ENCODE assay signal across 8 cellular contexts in the genomic region with DNA sequence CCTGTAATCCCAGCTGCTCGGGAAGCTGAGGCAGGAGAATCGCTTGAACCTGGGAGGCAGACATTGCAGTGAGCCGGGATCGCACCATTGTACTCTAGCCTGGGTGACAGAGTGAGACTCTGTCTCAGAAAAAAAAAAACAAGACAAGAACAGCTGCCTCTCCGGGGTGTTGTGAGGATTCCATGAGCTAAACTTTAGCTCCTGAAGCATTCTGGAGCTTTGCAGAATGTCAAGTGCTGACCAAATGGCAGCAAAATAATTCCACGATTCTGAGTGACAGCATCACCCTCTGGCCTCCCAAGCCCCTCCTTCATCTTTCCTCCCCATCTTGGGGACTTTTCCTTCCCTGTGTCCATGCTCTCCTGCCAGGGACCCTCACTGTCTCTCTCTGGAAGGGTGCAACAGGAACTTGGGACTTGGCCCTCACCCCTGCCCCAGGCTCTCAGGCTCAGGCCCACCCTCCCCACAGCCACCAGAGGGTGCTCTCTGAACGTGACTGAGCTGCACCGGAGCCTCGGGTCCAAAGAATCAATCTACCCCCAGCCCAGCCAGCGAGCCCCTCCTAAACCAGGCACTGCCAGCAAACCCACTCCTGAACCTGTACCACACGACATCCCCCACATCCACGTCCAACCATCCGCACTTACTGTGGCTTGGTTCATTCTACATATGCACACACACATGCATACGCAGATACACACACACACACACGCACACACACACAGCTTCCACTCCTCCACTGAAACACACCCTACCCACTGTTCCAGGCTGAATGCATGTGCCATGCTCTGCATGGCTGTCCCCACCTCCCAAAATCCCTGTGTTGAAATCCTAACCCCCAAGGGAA. TPM values are rescaled to one million over a fixed set of nuclear protein-coding genes. Genes with fewer than 3 reads are reported as not detected.
DNase-seq lines count a peak whose midpoint lies in the region; ATAC-seq, FAIRE-seq and TF ChIP-seq lines count a peak whose summit lies in the region.

No MANE protein-coding gene starts in this region.

- no peaks in the 10 kb centered on the region for H3K27me3 Mint-ChIP-seq in activated CD8-positive, alpha-beta T cell treated with anti-CD3 and anti-CD28 coated beads, Interleukin-2, amount 10 ng/mL, durations not matched to agents 7 days and 5 days (ENCODE audit: low read depth)

- no peaks in the 10 kb centered on the region for H3K9me1 ChIP-seq in endothelial cell of umbilical vein (replicated peaks; ENCODE audit: control insufficient read depth, extremely low read depth, insufficient read depth, low read length)

- H3K9me3 Mint-ChIP-seq in activated CD8-positive, alpha-beta T cell treated with anti-CD3 and anti-CD28 coated beads, Interleukin-2, amount 10 ng/mL, durations not matched to agents 7 days and 5 days (ENCODE audit: insufficient read depth), result no peaks in the 10 kb centered on the region

- peak overlapping the region; percentile 0 for H2AFZ ChIP-seq in endothelial cell of umbilical vein (ENCODE audit: low read depth, low read length)
- peak overlapping the region; percentile 91 for H2AFZ ChIP-seq in osteoblast (ENCODE audit: low read length)

- peak; percentile 68 for ATAC-seq in activated CD8-positive, alpha-beta T cell treated with anti-CD3 and anti-CD28 coated beads, Interleukin-2, amount 10 ng/mL, durations not matched to agents 7 days and 5 days
- ATAC-seq in HG03097 (IDR thresholded peaks at IDR 0.05; ENCODE audit: low FRiP score, unreplicated experiment) (no peak), HG02610 (IDR thresholded peaks at IDR 0.05; ENCODE audit: unreplicated experiment) (no peak)

- no TSS peak for BruUV-seq in endothelial cell of umbilical vein (replicated peaks; lab: Mats Ljungman, UMichigan)

- H3K27ac ChIP-seq in endothelial cell of umbilical vein (ENCODE audit: insufficient read depth, low read depth, low read length), result peak overlapping the region; percentile 80
- peak overlapping the region; percentile 70 for H3K27ac ChIP-seq in osteoblast (ENCODE audit: low read depth, low read length)

- TF ChIP-seq CTCF in LNCaP clone FGC (IDR thresholded peaks at IDR 0.05; ENCODE audit: control insufficient read depth, extremely low read depth, insufficient read depth) (peak; percentile 77), endothelial cell of umbilical vein (IDR thresholded peaks at IDR 0.05; ENCODE audit: extremely low read depth in 1 of 2, insufficient read depth in 1 of 2, low read depth in 1 of 2, low read length in 2 of 2) (peak; percentile 66 to 93), osteoblast (IDR thresholded peaks at IDR 0.05; ENCODE audit: extremely low read depth, low read depth, low read length) (peak; percentile 65)

- peak overlapping the region; percentile 44 for H3K9ac ChIP-seq in endothelial cell of umbilical vein (replicated peaks; ENCODE audit: extremely low read depth, insufficient read depth, low read length)

- DNase-seq in EL (peak; percentile 23), LNCaP clone FGC (ENCODE audit: low read depth) (no peak), endothelial cell of umbilical vein (ENCODE audit: low read depth, low spot score) (peak; percentile 49), osteoblast (ENCODE audit: insufficient read length, low spot score, missing footprints) (peak; percentile 95), ureter (ENCODE audit: low spot score) (no peak)
- peak; percentile 73 for DNase-seq in activated CD8-positive, alpha-beta T cell treated with anti-CD3 and anti-CD28 coated beads, Interleukin-2, amount 10 ng/mL, durations not matched to agents 7 days and 5 days

- CTCF ChIA-PET in activated CD8-positive, alpha-beta T cell treated with anti-CD3 and anti-CD28 coated beads, Interleukin-2, amount 10 ng/mL, durations not matched to agents 7 days and 5 days (lab: Charles Lee), result interaction anchor here (0.6 to 5.7 kb wide), 21 partner anchors 13 to 299 kb away, joined by 3 to 107 read pairs (median 5); partner anchors contain the start of gene ACOT7
- CTCF ChIA-PET in endothelial cell of umbilical vein (lab: Charles Lee), result interaction anchor here (0.6 to 3.7 kb wide), 25 partner anchors 11 to 870 kb away, joined by 3 to 68 read pairs (median 5); partner anchors contain the start of genes ACOT7, ESPN and RNF207

- H3K79me2 ChIP-seq in endothelial cell of umbilical vein (ENCODE audit: control insufficient read depth, insufficient read depth, low read length) (no peaks in the 10 kb centered on the region), osteoblast (ENCODE audit: insufficient read depth, low read length) (peaks cover 16% of the 10 kb centered on the region)

- intact Hi-C loops in endothelial cell of umbilical vein (cut with micrococcal nuclease), result loop anchor here (1.0 to 10.0 kb wide), 6 partner anchors 11 to 233 kb away; partner anchors contain the start of gene ACOT7

- peak; percentile 59 for FAIRE-seq in endothelial cell of umbilical vein (lab: Jason Lieb, UNC)

- POLR2A ChIA-PET in activated CD8-positive, alpha-beta T cell treated with anti-CD3 and anti-CD28 coated beads, Interleukin-2, amount 10 ng/mL, durations not matched to agents 7 days and 5 days (lab: Charles Lee), result interaction anchor here (1.3 to 3.9 kb wide), 4 partner anchors 11 to 49 kb away, joined by 5 to 48 read pairs (median 10); partner anchors contain the start of gene ACOT7
- POLR2A ChIA-PET in endothelial cell of umbilical vein (lab: Charles Lee), result no interaction called here

- H4K20me1 ChIP-seq in endothelial cell of umbilical vein (replicated peaks; ENCODE audit: control insufficient read depth, extremely low read depth, insufficient read depth, low read length), result no peaks in the 10 kb centered on the region
- peaks cover 9% of the 10 kb centered on the region for H4K20me1 ChIP-seq in osteoblast (ENCODE audit: insufficient read depth, low read length)

- H3K36me3 Mint-ChIP-seq in activated CD8-positive, alpha-beta T cell treated with anti-CD3 and anti-CD28 coated beads, Interleukin-2, amount 10 ng/mL, durations not matched to agents 7 days and 5 days (ENCODE audit: low read depth), result peaks cover 9% of the 10 kb centered on the region

- peak overlapping the region; percentile 48 for H3K4me3 Mint-ChIP-seq in activated CD8-positive, alpha-beta T cell treated with anti-CD3 and anti-CD28 coated beads, Interleukin-2, amount 10 ng/mL, durations not matched to agents 7 days and 5 days

- H3K9me3 ChIP-seq in endothelial cell of umbilical vein (replicated peaks; ENCODE audit: control insufficient read depth, insufficient read depth, low read length) (no peaks in the 10 kb centered on the region), osteoblast (ENCODE audit: low read depth, low read length) (no peaks in the 10 kb centered on the region)

- H3K36me3 ChIP-seq in endothelial cell of umbilical vein (ENCODE audit: control insufficient read depth in 2 of 2, extremely low read depth in 1 of 2, insufficient read depth in 2 of 2, low read length in 2 of 2), result no peaks in the 10 kb centered on the region
- peaks cover 5% of the 10 kb centered on the region for H3K36me3 ChIP-seq in osteoblast (ENCODE audit: insufficient read depth, low read length)

- peak overlapping the region; percentile 88 for H3K27ac Mint-ChIP-seq in activated CD8-positive, alpha-beta T cell treated with anti-CD3 and anti-CD28 coated beads, Interleukin-2, amount 10 ng/mL, durations not matched to agents 7 days and 5 days

- no peak for TF ChIP-seq POLR2A in endothelial cell of umbilical vein (IDR thresholded peaks at IDR 0.05; ENCODE audit: low read depth, low read length)

- dilution Hi-C loops in endothelial cell of umbilical vein (cut with MboI; ENCODE audit: extremely low pct_ligation_motif_present, low sequenced_read_pairs), result no loop called here

- peaks cover 34% of the 10 kb centered on the region for H3K4me1 Mint-ChIP-seq in activated CD8-positive, alpha-beta T cell treated with anti-CD3 and anti-CD28 coated beads, Interleukin-2, amount 10 ng/mL, durations not matched to agents 7 days and 5 days (ENCODE audit: low read depth)

- peak overlapping the region; percentile 1 for H3K4me2 ChIP-seq in endothelial cell of umbilical vein (ENCODE audit: insufficient read depth, low read length)
- peak overlapping the region; percentile 41 for H3K4me2 ChIP-seq in osteoblast (ENCODE audit: insufficient read depth, low read length)

- peaks cover 11% of the 10 kb centered on the region for H3K4me1 ChIP-seq in endothelial cell of umbilical vein (ENCODE audit: control insufficient read depth, extremely low read depth, insufficient read depth, low read length)
- peaks cover 12% of the 10 kb centered on the region for H3K4me1 ChIP-seq in osteoblast (ENCODE audit: insufficient read depth, low read length)

- no peak overlapping the region for H3K4me3 ChIP-seq in LNCaP clone FGC (ENCODE audit: low read depth, low read length)
- H3K4me3 ChIP-seq in endothelial cell of umbilical vein (replicated peaks in 1 of 3; ENCODE audit: insufficient read depth in 1 of 3, low read depth in 1 of 3, low read length in 3 of 3), result no peak overlapping the region
- H3K4me3 ChIP-seq in osteoblast (ENCODE audit: insufficient read depth, low read length), result peak overlapping the region; percentile 4

- H3K27me3 ChIP-seq in endothelial cell of umbilical vein (ENCODE audit: control insufficient read depth in 2 of 2, insufficient read depth in 2 of 2, low read length in 2 of 2) (no peaks in the 10 kb centered on the region), osteoblast (ENCODE audit: insufficient read depth, low read length) (no peaks in the 10 kb centered on the region)

TF ChIP-seq in endothelial cell of umbilical vein, 7 proteins besides CTCF, POLR2A, EP300 and RAD21 (continues in another document):
- no peak for TF ChIP-seq MAX (IDR thresholded peaks at IDR 0.05; ENCODE audit: insufficient read depth, insufficient read length)
- TF ChIP-seq FOS (IDR thresholded peaks at IDR 0.05; ENCODE audit: borderline replicate concordance, insufficient read depth, low read length), result no peak
- TF ChIP-seq JUN (IDR thresholded peaks at IDR 0.05; ENCODE audit: borderline replicate concordance, insufficient read depth, insufficient read length, low read depth), result no peak

RNA-seq across cellular contexts. Expression of gene ACOT7, which starts 45.7 kb away (rescaled TPM):
- total RNA-seq in activated CD8-positive, alpha-beta T cell treated with anti-CD3 and anti-CD28 coated beads, Interleukin-2, amount 10 ng/mL, durations not matched to agents 7 days and 5 days, result 100 to 1,000 TPM in 1 of 2 experiments, 10 to 100 TPM in 1; 97.0 to 102 TPM
- total RNA-seq in endothelial cell of umbilical vein (69.4 and 76.5 TPM in 2 replicates), osteoblast (9.1 and 10.9 TPM in 2 replicates), ureter (19.1 TPM)
- polyA plus RNA-seq in endothelial cell of umbilical vein, result 104 and 105 TPM in 2 replicates
- polyA plus RNA-seq in endothelial cell of umbilical vein (2011; cell fraction: cytosol; rRNA removed), result 84.5 and 86.8 TPM in 2 replicates
- polyA plus RNA-seq in endothelial cell of umbilical vein (2011; cell fraction: nucleus; rRNA removed), result 48.1 and 56.4 TPM in 2 replicates
- 76.1 and 79.8 TPM in 2 replicates for polyA plus RNA-seq in endothelial cell of umbilical vein (2012)
- 42.4 and 44.3 TPM in 2 replicates for polyA minus RNA-seq in endothelial cell of umbilical vein
- polyA minus RNA-seq in endothelial cell of umbilical vein (2011; cell fraction: cytosol; rRNA and poly(A)+ RNA removed), result 29.4 TPM
- 10.6 and 13.3 TPM in 2 replicates for polyA minus RNA-seq in endothelial cell of umbilical vein (2011; cell fraction: nucleus; rRNA and poly(A)+ RNA removed)

Comparison
In these comparisons a context has a peak if more than half of its experiments do, and no peak if none do; other contexts are left out.
1. DNase-seq: peak in EL (single experiment), activated CD8-positive, alpha-beta T cell treated with anti-CD3 and anti-CD28 coated beads, Interleukin-2, amount 10 ng/mL, durations not matched to agents 7 days and 5 days (single experiment), endothelial cell of umbilical vein (single experiment) and osteoblast (single experiment); none in LNCaP clone FGC (single experiment) and ureter (single experiment).
2. Peak in every context shown above with its lines, with median percentiles within 50 percentile points of each other: CTCF ChIP-seq.